In genomic region chr13:66222926-66223325, GRCh38 we compare ENCODE assay signal across 20 cellular contexts.
DNase-seq lines count a peak whose midpoint lies in the region; ATAC-seq and TF ChIP-seq lines count a peak whose summit lies in the region.
"Had no signal": no experiment of that assay in that cellular context is flagged by ENCODE, and none has a peak within 500 bp of the region (broad histone marks: within the 10 kb centered on the region; RNA-seq: fewer than 3 reads in every experiment).

No MANE protein-coding gene starts in this region.

- H3K36me3 ChIP-seq in OCI-LY1 (ENCODE audit: insufficient read depth, low read length) (no peaks in the 10 kb centered on the region), vagina (no peaks in the 10 kb centered on the region)
- H3K36me3 ChIP-seq: heart left ventricle, pancreas, uterus had no signal

- H3K4me1 ChIP-seq in OCI-LY1 (ENCODE audit: insufficient read depth, low read length, severe bottlenecking) (peaks cover 45% of the 10 kb centered on the region), vagina (no peaks in the 10 kb centered on the region)
- H3K4me1 ChIP-seq: heart left ventricle, pancreas, uterus had no signal

- TF ChIP-seq CTCF in GM10266 (IDR thresholded peaks at IDR 0.05; ENCODE audit: control insufficient read depth, insufficient read depth, low read depth, missing control alignments), result no peak
- TF ChIP-seq CTCF in OCI-LY1 (IDR thresholded peaks at IDR 0.05; ENCODE audit: low read length), result no peak
- TF ChIP-seq CTCF in vagina (IDR thresholded peaks at IDR 0.05), result no peak

- H3K27me3 ChIP-seq in OCI-LY1 (ENCODE audit: insufficient read depth, low read length), result no peaks in the 10 kb centered on the region
- H3K27me3 ChIP-seq in vagina, result no peaks in the 10 kb centered on the region
- H3K27me3 ChIP-seq: heart left ventricle, uterus had no signal

- H2AFZ ChIP-seq in OCI-LY1 (ENCODE audit: low read length), result peak overlapping the region; percentile 87

- H3K4me3 ChIP-seq in OCI-LY1 (ENCODE audit: low read depth, low read length, poor library complexity, severe bottlenecking), result no peak overlapping the region
- H3K4me3 ChIP-seq in vagina, result no peak overlapping the region
- H3K4me3 ChIP-seq: heart left ventricle, lung, pancreas, uterus had no signal

- TF ChIP-seq POLR2A in vagina (IDR thresholded peaks at IDR 0.05), result no peak

- H3F3A ChIP-seq in OCI-LY1 (ENCODE audit: insufficient read depth, low read length), result no peaks in the 10 kb centered on the region

- H3K4me2 ChIP-seq in OCI-LY1 (ENCODE audit: low read length), result peak overlapping the region; percentile 33

- H4K20me1 ChIP-seq in OCI-LY1 (ENCODE audit: insufficient read depth, low read length), result no peaks in the 10 kb centered on the region

- H3K9ac ChIP-seq in OCI-LY1 (ENCODE audit: low read length), result peak overlapping the region; percentile 19; the same call in 1 of the 2 replicates

- H3K9me3 ChIP-seq in OCI-LY1 (ENCODE audit: low read length) (peaks cover 4% of the 10 kb centered on the region; the same call in 1 of the 2 replicates), vagina (no peaks in the 10 kb centered on the region)
- H3K9me3 ChIP-seq: heart left ventricle, pancreas, uterus had no signal

- no peaks in the 10 kb centered on the region for H3K9me2 ChIP-seq in OCI-LY1 (ENCODE audit: low read depth, low read length)

- H3K79me2 ChIP-seq in OCI-LY1 (ENCODE audit: insufficient read depth, low read length), result no peaks in the 10 kb centered on the region

- ATAC-seq in GM21367 (IDR thresholded peaks at IDR 0.05; ENCODE audit: unreplicated experiment) (peak; percentile 45), HG03558 (IDR thresholded peaks at IDR 0.05; ENCODE audit: extremely low read depth, unreplicated experiment) (peak; percentile 70)
- ATAC-seq: heart left ventricle, pancreas had no signal

- intact Hi-C loops in vagina (cut with DNase I), result no loop called here

- DNase-seq in GM10266 (ENCODE audit: extremely low spot score) (peak; percentile 5), RKO (ENCODE audit: low spot score) (no peak), NCI-H1930 (lab: John Stamatoyannopoulos, UW) (no peak), vagina (ENCODE audit: extremely low spot score in 2 of 2) (no peak), NCI-H82 treated with DMSO at 0.1 percent for 48 hours (lab: John Stamatoyannopoulos, UW; ENCODE audit: unreplicated experiment) (no peak)
- DNase-seq: ACHN; activated CD4-positive, CD25-positive, alpha-beta regulatory T cell treated with anti-CD3 and anti-CD28 coated beads, Interleukin-2, amount 50 U/mL, for 72 hours; CD4-positive, CD25-positive, alpha-beta regulatory T cell; effector CD8-positive, alpha-beta T cell; heart left ventricle; Karpas-422; NCI-H1436; pancreas; SHP77 treated with DMSO at 0.1 percent for 48 hours; substantia nigra; uterus had no signal

- H3K27ac ChIP-seq in OCI-LY1 (ENCODE audit: low read depth, low read length, poor library complexity, severe bottlenecking) (peak overlapping the region; percentile 83), vagina (no peak overlapping the region)
- H3K27ac ChIP-seq: heart left ventricle, pancreas, uterus had no signal
